Comparison of ENCODE assay signal across 27 cellular contexts in the genomic region with DNA sequence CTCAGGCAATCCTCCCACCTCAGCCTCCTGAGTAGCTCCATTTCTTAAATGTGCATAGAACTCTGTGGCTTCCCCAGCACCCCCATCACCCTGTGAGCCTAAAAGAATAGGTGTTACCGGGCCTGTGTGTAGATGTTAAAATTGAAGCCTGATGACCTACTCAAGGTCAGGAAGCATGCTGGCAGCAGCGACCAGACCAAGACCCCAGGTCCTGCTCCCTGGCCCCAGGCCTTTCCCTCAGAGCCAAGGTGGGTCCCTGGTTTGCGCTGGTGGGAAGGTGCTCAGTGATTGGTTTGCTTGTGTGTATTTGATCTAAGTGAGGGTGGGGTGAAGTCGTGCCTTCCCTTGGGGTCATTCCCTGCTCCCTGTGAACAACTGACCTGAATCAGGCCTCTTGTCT. TPM values are rescaled to one million over a fixed set of nuclear protein-coding genes. Genes with fewer than 3 reads are reported as not detected.
A peak's percentile ranks its signal among the peaks of the same experiment; 100 is the strongest.
DNase-seq lines count a peak whose midpoint lies in the region; ATAC-seq and TF ChIP-seq lines count a peak whose summit lies in the region.
"Had no signal": no experiment of that assay in that cellular context is flagged by ENCODE, and none has a peak within 500 bp of the region (broad histone marks: within the 10 kb centered on the region; RNA-seq: fewer than 3 reads in every experiment).

No MANE protein-coding gene starts in this region.

- no peaks in the 10 kb centered on the region for H3K36me3 ChIP-seq in SJCRH30
- H3K36me3 ChIP-seq: breast epithelium had no signal

- H3K27ac ChIP-seq in AG04450 (ENCODE audit: low read depth, low read length) = peak overlapping the region; percentile 21
- H3K27ac ChIP-seq in SJCRH30 = peak overlapping the region; percentile 27; the same call in 1 of the 2 replicates
- no peak overlapping the region for H3K27ac ChIP-seq in substantia nigra (ENCODE audit: low read depth, low read length, poor library complexity, severe bottlenecking)
- H3K27ac ChIP-seq: breast epithelium, C4-2B, coronary artery, epithelial cell of prostate, foreskin keratinocyte had no signal

- H3K27me3 Mint-ChIP-seq in glutamatergic neuron (ENCODE audit: unreplicated experiment) (peaks cover 6% of the 10 kb centered on the region), neural crest cell (ENCODE audit: low read depth) (peaks cover 34% of the 10 kb centered on the region)

- POLR2A ChIA-PET in AG04450 (lab: Yijun Ruan, JAX) = no interaction called here

- H3K9me3 Mint-ChIP-seq in glutamatergic neuron (ENCODE audit: unreplicated experiment) (peaks cover 4% of the 10 kb centered on the region), neural crest cell (no peaks in the 10 kb centered on the region)
- H3K9me3 Mint-ChIP-seq: activated T-helper 2 cell treated with anti-CD3 and anti-CD28 coated beads, Interferon-gamma antibody, Interleukin-2, Interleukin-4, amounts not matched to agents 10 μg/mL and 5 μg/mL and 100 μg/mL, durations not matched to agents 14 hours and 24 hours and 36 hours had no signal

- peaks cover 18% of the 10 kb centered on the region for H3K4me1 ChIP-seq in SJCRH30
- H3K4me1 ChIP-seq: breast epithelium had no signal

- H3K27ac Mint-ChIP-seq in glutamatergic neuron (ENCODE audit: unreplicated experiment) (peak overlapping the region; percentile 79), neural crest cell (ENCODE audit: unreplicated experiment) (peak overlapping the region; percentile 96)
- H3K27ac Mint-ChIP-seq: activated T-helper 2 cell treated with anti-CD3 and anti-CD28 coated beads, Interferon-gamma antibody, Interleukin-2, Interleukin-4, amounts not matched to agents 10 μg/mL and 5 μg/mL and 100 μg/mL, durations not matched to agents 14 hours and 24 hours and 36 hours had no signal

- ATAC-seq in HG02759 (IDR thresholded peaks at IDR 0.05; ENCODE audit: unreplicated experiment) (no peak), GM21526 (IDR thresholded peaks at IDR 0.05; ENCODE audit: low FRiP score, unreplicated experiment) (no peak)
- ATAC-seq: foreskin keratinocyte, right cardiac atrium had no signal

- no peaks in the 10 kb centered on the region for H3K36me3 Mint-ChIP-seq in glutamatergic neuron (ENCODE audit: unreplicated experiment)
- H3K36me3 Mint-ChIP-seq in neural crest cell (ENCODE audit: low read depth) = no peaks in the 10 kb centered on the region

- DNase-seq in AG04450 (ENCODE audit: low read depth, low spot score) = no peak
- no peak for DNase-seq in SJCRH30
- no peak for DNase-seq in glutamatergic neuron
- no peak for DNase-seq in neural crest cell (ENCODE audit: low read depth, low spot score)
- DNase-seq in substantia nigra (lab: John Stamatoyannopoulos, UW) = no peak
- DNase-seq in EL = no peak
- DNase-seq: activated CD4-positive, alpha-beta T cell treated with anti-CD3 and anti-CD28 coated beads, Interleukin-2, amount 50 U/mL, for 1 hour; activated CD8-positive, alpha-beta memory T cell treated with anti-CD3 and anti-CD28 coated beads, Interleukin-2, amount 50 U/mL, for 4 hours; foreskin keratinocyte; KBM-7; kidney glomerular epithelial cell; NCI-H2171; NCI-H524 treated with DMSO at 0.1 percent for 48 hours; occipital lobe; right cardiac atrium; Right ventricle myocardium superior; stimulated activated CD4-positive, alpha-beta T cell treated with anti-CD3 and anti-CD28 coated beads, Interleukin-15, amount 100 ng/mL, for 24 hours had no signal

- H3K9me3 ChIP-seq in AG04450 (ENCODE audit: control insufficient read depth, insufficient read depth, low read length) = no peaks in the 10 kb centered on the region
- H3K9me3 ChIP-seq in SJCRH30 (replicated peaks) = no peaks in the 10 kb centered on the region
- H3K9me3 ChIP-seq: breast epithelium had no signal

- H3K4me3 ChIP-seq in AG04450 (ENCODE audit: low read depth, low read length) (no peak overlapping the region), SJCRH30 (no peak overlapping the region)
- H3K4me3 ChIP-seq: breast epithelium, coronary artery had no signal

- peaks cover 31% of the 10 kb centered on the region for H3K4me1 Mint-ChIP-seq in glutamatergic neuron (ENCODE audit: low read depth, unreplicated experiment)
- peaks cover 73% of the 10 kb centered on the region for H3K4me1 Mint-ChIP-seq in neural crest cell

- no peak for TF ChIP-seq CTCF in AG04450 (IDR thresholded peaks at IDR 0.05; ENCODE audit: low read depth, low read length)
- no peak for TF ChIP-seq CTCF in glutamatergic neuron (IDR thresholded peaks at IDR 0.05; ENCODE audit: partially characterized antibody, unreplicated experiment)
- TF ChIP-seq CTCF in neural crest cell (conservative IDR thresholded peaks at IDR 0.05) = no peak

- CTCF ChIA-PET in AG04450 (lab: Charles Lee) = interaction anchor here (0.7 to 1.0 kb wide), 2 partner anchors 81 to 102 kb away, joined by 3 to 4 read pairs; no protein-coding TSS in a partner anchor

- H3K4me3 Mint-ChIP-seq in glutamatergic neuron (ENCODE audit: unreplicated experiment) = no peak overlapping the region
- peak overlapping the region; percentile 70 for H3K4me3 Mint-ChIP-seq in neural crest cell

- H3K27me3 ChIP-seq in AG04450 (ENCODE audit: control insufficient read depth, insufficient read depth, low read length) = peaks cover 10% of the 10 kb centered on the region
- no peaks in the 10 kb centered on the region for H3K27me3 ChIP-seq in SJCRH30
- H3K27me3 ChIP-seq: breast epithelium, foreskin keratinocyte had no signal

RNA-seq across cellular contexts. Expression of a gene that starts 18.4 kb away (rescaled TPM):
- polyA plus RNA-seq in AG04450 (2011; rRNA removed) = not detected in 2 replicates
- not detected in 2 replicates for polyA minus RNA-seq in AG04450 (2011; rRNA and poly(A)+ RNA removed)
- not detected in 2 replicates for total RNA-seq in SJCRH30 (2014; rRNA removed; shearing (Covaris generic))
- total RNA-seq in glutamatergic neuron (ENCODE audit: unreplicated experiment) = 314 TPM
- 753 and 803 TPM in 2 replicates for total RNA-seq in neural crest cell
- total RNA-seq: foreskin keratinocyte; G401; mononuclear cell; Right ventricle myocardium superior; T-helper 1 cell treated with Interleukin-12 subunit alpha and Interleukin-12 subunit beta and Interleukin-4 antibody, amounts not matched to agents 30 ng/mL and 1 ng/mL, for 36 hours had no signal
- polyA plus RNA-seq: foreskin keratinocyte had no signal

RNA-seq across cellular contexts. Expression of a gene that starts 22.4 kb away (rescaled TPM):
- polyA plus RNA-seq in AG04450 (2011; rRNA removed) = 78.1 and 92.0 TPM in 2 replicates
- 38.9 and 39.7 TPM in 2 replicates for polyA minus RNA-seq in AG04450 (2011; rRNA and poly(A)+ RNA removed)
- total RNA-seq in SJCRH30 (2014; rRNA removed; shearing (Covaris generic)) = 60.5 and 69.8 TPM in 2 replicates
- total RNA-seq in glutamatergic neuron (ENCODE audit: unreplicated experiment) (43.9 TPM), neural crest cell (55.3 and 56.0 TPM in 2 replicates)

RNA-seq across cellular contexts. Expression of a gene that starts 57.4 kb away (rescaled TPM):
- polyA plus RNA-seq in AG04450 (2011; rRNA removed) = 2.1 and 2.5 TPM in 2 replicates
- 1.7 and 1.9 TPM in 2 replicates for polyA minus RNA-seq in AG04450 (2011; rRNA and poly(A)+ RNA removed)
- 0.15 TPM in 1 of 2 replicates, not detected in the other for total RNA-seq in SJCRH30 (2014; rRNA removed; shearing (Covaris generic))
- total RNA-seq in glutamatergic neuron (ENCODE audit: unreplicated experiment) (2.4 TPM), neural crest cell (not detected in 2 replicates)
- total RNA-seq: G401 had no signal

Comparison
In these comparisons a context has a peak if more than half of its experiments do, and no peak if none do; other contexts are left out.
1. RNA of a gene that starts 18.4 kb away (total RNA-seq): 753 to 803 TPM in neural crest cell and 314 TPM in glutamatergic neuron (single experiment); not detected in SJCRH30; every median in the first group is over 100 times any median in the second.